Comparison of ENCODE assay signal across 19 cellular contexts in the genomic region with DNA sequence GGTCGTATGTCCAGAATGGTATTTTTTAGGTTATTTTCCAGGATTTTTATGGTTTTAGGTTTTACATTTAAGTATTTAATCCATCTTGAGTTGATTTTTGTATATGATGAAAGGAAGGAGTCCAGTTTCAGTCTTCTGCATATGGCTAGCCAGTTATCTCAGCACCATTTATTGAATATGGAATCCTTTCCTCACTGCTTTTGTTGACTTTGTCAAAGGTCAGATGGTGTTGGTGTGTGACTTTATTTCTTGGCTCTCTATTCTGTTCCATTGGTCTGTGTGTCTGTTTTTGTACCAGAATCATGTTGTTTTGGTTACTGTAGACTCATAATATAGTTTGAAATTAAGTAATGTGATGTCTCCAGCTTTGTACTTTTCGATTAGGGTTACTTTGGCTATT. TPM values are rescaled to one million over a fixed set of nuclear protein-coding genes. Genes with fewer than 3 reads are reported as not detected.
DNase-seq lines count a peak whose midpoint lies in the region; TF ChIP-seq lines count a peak whose summit lies in the region.
"Had no signal": no experiment of that assay in that cellular context is flagged by ENCODE, and none has a peak within 500 bp of the region (broad histone marks: within the 10 kb centered on the region; RNA-seq: fewer than 3 reads in every experiment).

No MANE protein-coding gene starts in this region.

- H2AFZ ChIP-seq in OCI-LY1 (ENCODE audit: low read length): no peak overlapping the region
- H2AFZ ChIP-seq in SU-DHL-6 (ENCODE audit: low read depth, low read length, severe bottlenecking): no peak overlapping the region

- H3K36me3 ChIP-seq in BLaER1 treated with 17β-estradiol and CSF1 and Interleukin-3, amounts not matched to agents 10 nM and 100 nM: no peaks in the 10 kb centered on the region
- H3K36me3 ChIP-seq in OCI-LY1 (ENCODE audit: insufficient read depth, low read length) (peaks cover 23% of the 10 kb centered on the region), SU-DHL-6 (ENCODE audit: low read length) (no peaks in the 10 kb centered on the region), liver (ENCODE audit: control insufficient read depth in 4 of 4, insufficient read depth in 3 of 4, low read depth in 1 of 4, low read length in 3 of 4) (peaks cover 0 to 2% (median 0%) of the 10 kb centered on the region in 4 donors)

- TF ChIP-seq CTCF in OCI-LY1 (IDR thresholded peaks at IDR 0.05; ENCODE audit: low read length) (no peak), SU-DHL-6 (IDR thresholded peaks at IDR 0.05; ENCODE audit: insufficient read depth, low read length, poor library complexity, severe bottlenecking) (no peak), liver (IDR thresholded peaks at IDR 0.05; ENCODE audit: low read depth, low read length, missing input control) (no peak)

- no peaks in the 10 kb centered on the region for H4K20me1 ChIP-seq in BLaER1 treated with 17β-estradiol and CSF1 and Interleukin-3, amounts not matched to agents 10 nM and 100 nM
- H4K20me1 ChIP-seq in OCI-LY1 (ENCODE audit: insufficient read depth, low read length) (no peaks in the 10 kb centered on the region), SU-DHL-6 (ENCODE audit: low read depth, low read length) (no peaks in the 10 kb centered on the region)

- DNase-seq in DMS53 treated with DMSO at 0.1 percent for 48 hours (lab: John Stamatoyannopoulos, UW; ENCODE audit: unreplicated experiment) (no peak), NCI-H2029 treated with DMSO at 0.1 percent for 48 hours (lab: John Stamatoyannopoulos, UW) (no peak), 8988T (no peak), inferior parietal cortex (ENCODE audit: extremely low spot score) (no peak)
- DNase-seq: AML-193; Calu3; CD8-positive, alpha-beta T cell; GDM1; H9; IMR-90 had no signal

- no peaks in the 10 kb centered on the region for H3K27me3 ChIP-seq in BLaER1 treated with 17β-estradiol and CSF1 and Interleukin-3, amounts not matched to agents 10 nM and 100 nM
- H3K27me3 ChIP-seq in OCI-LY1 (ENCODE audit: insufficient read depth, low read length): no peaks in the 10 kb centered on the region
- H3K27me3 ChIP-seq in SU-DHL-6 (ENCODE audit: low read length): no peaks in the 10 kb centered on the region
- no peaks in the 10 kb centered on the region for H3K27me3 ChIP-seq in liver (ENCODE audit: control insufficient read depth in 4 of 4, insufficient read depth in 4 of 4, low read length in 3 of 4)

- no peak overlapping the region for H3K9ac ChIP-seq in BLaER1 treated with 17β-estradiol and CSF1 and Interleukin-3, amounts not matched to agents 10 nM and 100 nM
- 0 out of 2 replicates have a peak overlapping the region, but pooled peaks have one; percentile 4 for H3K9ac ChIP-seq in OCI-LY1 (ENCODE audit: low read length)
- no peak overlapping the region for H3K9ac ChIP-seq in SU-DHL-6 (ENCODE audit: low read length)
- peak overlapping the region in 1 of 2 donors; percentile 24 for H3K9ac ChIP-seq in liver (ENCODE audit: low read depth in 1 of 2, low read length in 2 of 2)

- WGBS in liver: 44% methylated on average over 2 of the region's 2 CpGs

- H3F3A ChIP-seq in OCI-LY1 (ENCODE audit: insufficient read depth, low read length) (no peaks in the 10 kb centered on the region), SU-DHL-6 (ENCODE audit: insufficient read depth) (no peaks in the 10 kb centered on the region)

- H3K4me3 ChIP-seq in BLaER1 treated with 17β-estradiol and CSF1 and Interleukin-3, amounts not matched to agents 10 nM and 100 nM: no peak overlapping the region
- H3K4me3 ChIP-seq in OCI-LY1 (ENCODE audit: low read depth, low read length, poor library complexity, severe bottlenecking): peak overlapping the region; percentile 35
- no peak overlapping the region for H3K4me3 ChIP-seq in SU-DHL-6 (ENCODE audit: insufficient read depth, low read length, poor library complexity, severe bottlenecking)
- no peak overlapping the region for H3K4me3 ChIP-seq in liver (ENCODE audit: low read depth in 1 of 3, low read length in 3 of 3)
- H3K4me3 ChIP-seq: K562 had no signal

- no peak for TF ChIP-seq RAD21 in liver (IDR thresholded peaks at IDR 0.05)

- H3K4me2 ChIP-seq in BLaER1 treated with 17β-estradiol and CSF1 and Interleukin-3, amounts not matched to agents 10 nM and 100 nM: peak overlapping the region in 8 of 11 experiments; percentile 12 to 51 (median 44); a peak in 12 of 22 replicates
- H3K4me2 ChIP-seq in OCI-LY1 (ENCODE audit: low read length) (peak overlapping the region; percentile 62), SU-DHL-6 (ENCODE audit: low read depth, low read length, poor library complexity, severe bottlenecking) (peak overlapping the region; percentile 33)

- H3K27ac ChIP-seq in BLaER1 treated with 17β-estradiol and CSF1 and Interleukin-3, amounts not matched to agents 10 nM and 100 nM: no peak overlapping the region
- peak overlapping the region; percentile 65 for H3K27ac ChIP-seq in OCI-LY1 (ENCODE audit: low read depth, low read length, poor library complexity, severe bottlenecking)
- no peak overlapping the region for H3K27ac ChIP-seq in SU-DHL-6 (ENCODE audit: low read depth, low read length)
- H3K27ac ChIP-seq in liver (ENCODE audit: low read depth in 1 of 2, low read length in 2 of 2): peak overlapping the region; percentile 45 to 66

- peaks cover 29 to 49% (median 42%) of the 10 kb centered on the region in 11 experiments for H3K9me3 ChIP-seq in BLaER1 treated with 17β-estradiol and CSF1 and Interleukin-3, amounts not matched to agents 10 nM and 100 nM (replicated peaks in 1 of 11)
- H3K9me3 ChIP-seq in OCI-LY1 (ENCODE audit: low read length): peaks cover 3% of the 10 kb centered on the region; the same call in 1 of the 2 replicates
- no peaks in the 10 kb centered on the region for H3K9me3 ChIP-seq in SU-DHL-6 (ENCODE audit: insufficient read depth, low read length)
- H3K9me3 ChIP-seq in liver (ENCODE audit: control insufficient read depth in 4 of 4, low read length in 3 of 4): no peaks in the 10 kb centered on the region

- H3K4me1 ChIP-seq in BLaER1 treated with 17β-estradiol and CSF1 and Interleukin-3, amounts not matched to agents 10 nM and 100 nM: peaks cover 10 to 46% (median 21%) of the 10 kb centered on the region in 10 experiments; a peak in 15 of 20 replicates
- peaks cover 62% of the 10 kb centered on the region for H3K4me1 ChIP-seq in OCI-LY1 (ENCODE audit: insufficient read depth, low read length, severe bottlenecking)
- H3K4me1 ChIP-seq in liver (ENCODE audit: control insufficient read depth in 4 of 4, insufficient read depth in 4 of 4, low read length in 3 of 4): peaks cover 0 to 23% (median 4%) of the 10 kb centered on the region in 4 donors

- H3K79me2 ChIP-seq in OCI-LY1 (ENCODE audit: insufficient read depth, low read length) (peaks cover 55% of the 10 kb centered on the region), SU-DHL-6 (ENCODE audit: insufficient read depth, low read length) (no peaks in the 10 kb centered on the region)

- H3K9me2 ChIP-seq in OCI-LY1 (ENCODE audit: low read depth, low read length) (no peaks in the 10 kb centered on the region), SU-DHL-6 (replicated peaks; ENCODE audit: insufficient read depth, low read length) (no peaks in the 10 kb centered on the region)

TF ChIP-seq in liver, 16 proteins besides CTCF, POLR2A, EP300 and RAD21 (continues in another document):
- TF ChIP-seq, protein P1, sequence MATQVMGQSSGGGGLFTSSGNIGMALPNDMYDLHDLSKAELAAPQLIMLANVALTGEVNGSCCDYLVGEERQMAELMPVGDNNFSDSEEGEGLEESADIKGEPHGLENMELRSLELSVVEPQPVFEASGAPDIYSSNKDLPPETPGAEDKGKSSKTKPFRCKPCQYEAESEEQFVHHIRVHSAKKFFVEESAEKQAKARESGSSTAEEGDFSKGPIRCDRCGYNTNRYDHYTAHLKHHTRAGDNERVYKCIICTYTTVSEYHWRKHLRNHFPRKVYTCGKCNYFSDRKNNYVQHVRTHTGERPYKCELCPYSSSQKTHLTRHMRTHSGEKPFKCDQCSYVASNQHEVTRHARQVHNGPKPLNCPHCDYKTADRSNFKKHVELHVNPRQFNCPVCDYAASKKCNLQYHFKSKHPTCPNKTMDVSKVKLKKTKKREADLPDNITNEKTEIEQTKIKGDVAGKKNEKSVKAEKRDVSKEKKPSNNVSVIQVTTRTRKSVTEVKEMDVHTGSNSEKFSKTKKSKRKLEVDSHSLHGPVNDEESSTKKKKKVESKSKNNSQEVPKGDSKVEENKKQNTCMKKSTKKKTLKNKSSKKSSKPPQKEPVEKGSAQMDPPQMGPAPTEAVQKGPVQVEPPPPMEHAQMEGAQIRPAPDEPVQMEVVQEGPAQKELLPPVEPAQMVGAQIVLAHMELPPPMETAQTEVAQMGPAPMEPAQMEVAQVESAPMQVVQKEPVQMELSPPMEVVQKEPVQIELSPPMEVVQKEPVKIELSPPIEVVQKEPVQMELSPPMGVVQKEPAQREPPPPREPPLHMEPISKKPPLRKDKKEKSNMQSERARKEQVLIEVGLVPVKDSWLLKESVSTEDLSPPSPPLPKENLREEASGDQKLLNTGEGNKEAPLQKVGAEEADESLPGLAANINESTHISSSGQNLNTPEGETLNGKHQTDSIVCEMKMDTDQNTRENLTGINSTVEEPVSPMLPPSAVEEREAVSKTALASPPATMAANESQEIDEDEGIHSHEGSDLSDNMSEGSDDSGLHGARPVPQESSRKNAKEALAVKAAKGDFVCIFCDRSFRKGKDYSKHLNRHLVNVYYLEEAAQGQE (IDR thresholded peaks at IDR 0.05): no peak
- TF ChIP-seq NR2F2 (IDR thresholded peaks at IDR 0.05) (no peak), SP1 (IDR thresholded peaks at IDR 0.05) (peak; percentile 51), YY1 (IDR thresholded peaks at IDR 0.05) (peak; percentile 91), HNF4G (IDR thresholded peaks at IDR 0.05) (no peak), JUND (IDR thresholded peaks at IDR 0.05) (peak in 1 of 2 donors; percentile 9), FOXA1 (IDR thresholded peaks at IDR 0.05) (no peak), TAF1 (conservative IDR thresholded peaks at IDR 0.05) (no peak), HNF4A (conservative IDR thresholded peaks at IDR 0.05) (peak; percentile 49 to 59), RXRA (IDR thresholded peaks at IDR 0.05) (no peak)
- TF ChIP-seq, protein P2, sequence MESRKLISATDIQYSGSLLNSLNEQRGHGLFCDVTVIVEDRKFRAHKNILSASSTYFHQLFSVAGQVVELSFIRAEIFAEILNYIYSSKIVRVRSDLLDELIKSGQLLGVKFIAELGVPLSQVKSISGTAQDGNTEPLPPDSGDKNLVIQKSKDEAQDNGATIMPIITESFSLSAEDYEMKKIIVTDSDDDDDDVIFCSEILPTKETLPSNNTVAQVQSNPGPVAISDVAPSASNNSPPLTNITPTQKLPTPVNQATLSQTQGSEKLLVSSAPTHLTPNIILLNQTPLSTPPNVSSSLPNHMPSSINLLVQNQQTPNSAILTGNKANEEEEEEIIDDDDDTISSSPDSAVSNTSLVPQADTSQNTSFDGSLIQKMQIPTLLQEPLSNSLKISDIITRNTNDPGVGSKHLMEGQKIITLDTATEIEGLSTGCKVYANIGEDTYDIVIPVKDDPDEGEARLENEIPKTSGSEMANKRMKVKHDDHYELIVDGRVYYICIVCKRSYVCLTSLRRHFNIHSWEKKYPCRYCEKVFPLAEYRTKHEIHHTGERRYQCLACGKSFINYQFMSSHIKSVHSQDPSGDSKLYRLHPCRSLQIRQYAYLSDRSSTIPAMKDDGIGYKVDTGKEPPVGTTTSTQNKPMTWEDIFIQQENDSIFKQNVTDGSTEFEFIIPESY (IDR thresholded peaks at IDR 0.05): no peak

RNA-seq across cellular contexts. Expression of a gene that starts 26.4 kb away (rescaled TPM):
- not detected for total RNA-seq in liver
- under 1 TPM in 1 of 2 donors, not detected in 1; 0.15 TPM for polyA plus RNA-seq in liver
- total RNA-seq: Calu3; CD8-positive, alpha-beta T cell; Daoy; H1; H9; HT-29; IMR-90; K562 had no signal
- polyA plus RNA-seq: BJ, H1, IMR-90 had no signal

Comparison
In these comparisons a context has a peak if more than half of its experiments do, and no peak if none do; other contexts are left out.
1. H3K27ac ChIP-seq: peak in OCI-LY1 (single experiment) and liver (2 of 2); none in BLaER1 treated with 17β-estradiol and CSF1 and Interleukin-3, amounts not matched to agents 10 nM and 100 nM (0 of 11) and SU-DHL-6 (single experiment).
2. Peak in every context shown above with its lines, with median percentiles within 50 percentile points of each other: H3K4me2 ChIP-seq.